23 cellular contexts compared by ENCODE assay signal in genomic region chr9:89116064-89116817, GRCh38.
DNase-seq lines count a peak whose midpoint lies in the region; ATAC-seq, FAIRE-seq and TF ChIP-seq lines count a peak whose summit lies in the region.
"Had no signal": no experiment of that assay in that cellular context is flagged by ENCODE, and none has a peak within 500 bp of the region (broad histone marks: within the 10 kb centered on the region; RNA-seq: fewer than 3 reads in every experiment).

No MANE protein-coding gene starts in this region.

- no peak overlapping the region for H3K9ac ChIP-seq in astrocyte (ENCODE audit: low read length)

- DNase-seq in AG08395 (ENCODE audit: low spot score): peak; percentile 14
- peak; percentile 20 for DNase-seq in H4 (ENCODE audit: low spot score)
- DNase-seq in astrocyte (ENCODE audit: low read depth): peak; percentile 83
- peak; percentile 55 to 56 for DNase-seq in foreskin fibroblast
- DNase-seq in DMS114 treated with DMSO at 0.1 percent for 48 hours (lab: John Stamatoyannopoulos, UW; ENCODE audit: unreplicated experiment): no peak
- no peak for DNase-seq in frontal cortex (ENCODE audit: low spot score in 2 of 2)
- DNase-seq in mucosa of gallbladder (ENCODE audit: low spot score): no peak
- DNase-seq: activated CD4-positive, alpha-beta T cell treated with anti-CD3 and anti-CD28 coated beads, Interleukin-2, amount 50 U/mL, for 48 hours; activated naive CD4-positive, alpha-beta T cell treated with Interleukin-2 at 50 U/mL for 16 hours; activated T-cell treated with anti-CD3 and anti-CD28 coated beads for 4 hours; Calu3; GDM1; NCI-H748 treated with DMSO at 0.1 percent for 48 hours; T-helper 1 cell had no signal

- H2AFZ ChIP-seq in astrocyte (ENCODE audit: low read depth, low read length): no peak overlapping the region

- FAIRE-seq in astrocyte (lab: Jason Lieb, UNC): no peak
- FAIRE-seq in frontal cortex (lab: Jason Lieb, UNC): no peak
- FAIRE-seq: endothelial cell of umbilical vein, GM12892 had no signal

- no peaks in the 10 kb centered on the region for H3K27me3 Mint-ChIP-seq in astrocyte (ENCODE audit: low read depth, unreplicated experiment)

- peak overlapping the region; percentile 64 for H3K27ac ChIP-seq in astrocyte (ENCODE audit: low read depth, low read length)
- H3K27ac ChIP-seq: ascending aorta, suprapubic skin had no signal

- H3K27ac Mint-ChIP-seq in astrocyte (ENCODE audit: unreplicated experiment): no peak overlapping the region
- H3K27ac Mint-ChIP-seq: dendritic cell treated with granulocyte-macrophage colony-stimulating factor and Interleukin-4, amounts not matched to agents 40 ng/mL and 50 ng/mL, for 4 days; WTC11 had no signal

- no peak for ATAC-seq in HG03342 (IDR thresholded peaks at IDR 0.05; ENCODE audit: unreplicated experiment)
- ATAC-seq: HCT116, WTC11 had no signal

- H4K20me1 ChIP-seq in astrocyte (ENCODE audit: insufficient read depth, low read length): peaks cover 38% of the 10 kb centered on the region

- H3K4me3 Mint-ChIP-seq in astrocyte (ENCODE audit: unreplicated experiment): no peak overlapping the region
- H3K4me3 Mint-ChIP-seq: dendritic cell treated with granulocyte-macrophage colony-stimulating factor and Interleukin-4, amounts not matched to agents 40 ng/mL and 50 ng/mL, for 4 days; IgD-negative memory B cell; WTC11 had no signal

- H3K4me1 ChIP-seq in astrocyte (ENCODE audit: insufficient read depth, low read length): peaks cover 7% of the 10 kb centered on the region
- H3K4me1 ChIP-seq: ascending aorta, suprapubic skin had no signal

- no peaks in the 10 kb centered on the region for H3K9me3 Mint-ChIP-seq in astrocyte (ENCODE audit: unreplicated experiment)
- H3K9me3 Mint-ChIP-seq: dendritic cell treated with granulocyte-macrophage colony-stimulating factor and Interleukin-4, amounts not matched to agents 40 ng/mL and 50 ng/mL, for 4 days had no signal

- no peak overlapping the region for H3K4me2 ChIP-seq in astrocyte (ENCODE audit: low read length)

- no peaks in the 10 kb centered on the region for H3K4me1 Mint-ChIP-seq in astrocyte (ENCODE audit: low read depth, unreplicated experiment)
- H3K4me1 Mint-ChIP-seq: IgD-negative memory B cell had no signal

- TF ChIP-seq CTCF in astrocyte (IDR thresholded peaks at IDR 0.05; ENCODE audit: insufficient read depth, low read depth, low read length) (no peak), foreskin fibroblast (IDR thresholded peaks at IDR 0.05; ENCODE audit: low read depth, low read length) (no peak)

- no peaks in the 10 kb centered on the region for H3K36me3 Mint-ChIP-seq in astrocyte (ENCODE audit: low read depth, unreplicated experiment)

- H3K79me2 ChIP-seq in astrocyte (ENCODE audit: insufficient read depth, low read length): peaks cover 92% of the 10 kb centered on the region

- no peaks in the 10 kb centered on the region for H3K27me3 ChIP-seq in astrocyte (ENCODE audit: insufficient read depth, low read length)
- H3K27me3 ChIP-seq: ascending aorta, suprapubic skin had no signal

- no peaks in the 10 kb centered on the region for H3K36me3 ChIP-seq in astrocyte (ENCODE audit: insufficient read depth, low read length)
- H3K36me3 ChIP-seq: ascending aorta, suprapubic skin had no signal

- no peaks in the 10 kb centered on the region for H3K9me3 ChIP-seq in astrocyte (ENCODE audit: insufficient read depth, low read depth, low read length)
- H3K9me3 ChIP-seq: ascending aorta, suprapubic skin had no signal

- no peak overlapping the region for H3K4me3 ChIP-seq in astrocyte (ENCODE audit: insufficient read depth, low read depth, low read length)
- H3K4me3 ChIP-seq in foreskin fibroblast (ENCODE audit: low read depth in 1 of 2, low read length in 2 of 2): no peak overlapping the region
- H3K4me3 ChIP-seq: ascending aorta, suprapubic skin had no signal

Comparison
In these comparisons a context has a peak if more than half of its experiments do, and no peak if none do; other contexts are left out.
1. DNase-seq: peak in AG08395 (single experiment), H4 (single experiment), astrocyte (single experiment) and foreskin fibroblast (2 of 2); none in DMS114 treated with DMSO at 0.1 percent for 48 hours (single experiment), frontal cortex (0 of 2) and mucosa of gallbladder (single experiment).